ENCODE assay signal across 8 cellular contexts in genomic region chr20:35145141-35145564, GRCh38. TPM values are rescaled to one million over a fixed set of nuclear protein-coding genes. Genes with fewer than 3 reads are reported as not detected.
DNase-seq lines count a peak whose midpoint lies in the region; ATAC-seq and TF ChIP-seq lines count a peak whose summit lies in the region.

No MANE protein-coding gene starts in this region.

- peak; percentile 52 for ATAC-seq in stimulated activated effector memory CD8-positive, alpha-beta T cell treated with anti-CD3 and anti-CD28 coated beads, Interleukin-12 subunit alpha, Interleukin-12 subunit beta, amount 100 ng/mL, for 72 hours
- ATAC-seq in GM21619 (IDR thresholded peaks at IDR 0.05; ENCODE audit: unreplicated experiment) = no peak

- H3K4me1 Mint-ChIP-seq in stimulated activated effector memory CD8-positive, alpha-beta T cell treated with anti-CD3 and anti-CD28 coated beads, Interleukin-12 subunit alpha, Interleukin-12 subunit beta, amount 100 ng/mL, for 72 hours = peaks cover 37% of the 10 kb centered on the region

- H3K36me3 Mint-ChIP-seq in stimulated activated effector memory CD8-positive, alpha-beta T cell treated with anti-CD3 and anti-CD28 coated beads, Interleukin-12 subunit alpha, Interleukin-12 subunit beta, amount 100 ng/mL, for 72 hours = peaks cover 64% of the 10 kb centered on the region

- in situ Hi-C loops in Caki2 (cut with HindIII; ENCODE audit: low pct_unique_long_range_greater_than_20kb, low sequenced_read_pairs) = no loop called here

- no peaks in the 10 kb centered on the region for H3K9me3 ChIP-seq in ascending aorta

- TF ChIP-seq CTCF in ascending aorta (IDR thresholded peaks at IDR 0.05) = peak; percentile 16 to 68 (median 40)

- no peaks in the 10 kb centered on the region for H3K9me3 Mint-ChIP-seq in stimulated activated effector memory CD8-positive, alpha-beta T cell treated with anti-CD3 and anti-CD28 coated beads, Interleukin-12 subunit alpha, Interleukin-12 subunit beta, amount 100 ng/mL, for 72 hours

- H3K4me1 ChIP-seq in ascending aorta = peaks cover 0 to 12% of the 10 kb centered on the region in 2 donors

- no peaks in the 10 kb centered on the region for H3K27me3 ChIP-seq in ascending aorta

- H3K4me3 ChIP-seq in ascending aorta = no peak overlapping the region

- peak; percentile 53 for DNase-seq in Caki2 (ENCODE audit: low read depth)
- peak; percentile 66 for DNase-seq in HCEC 1CT
- peak; percentile 60 to 85 for DNase-seq in NCI-H526 (lab: John Stamatoyannopoulos, UW)
- DNase-seq in ascending aorta (ENCODE audit: low spot score in 2 of 2) = no peak
- peak; percentile 29 for DNase-seq in hepatic stellate cell (ENCODE audit: low spot score)
- DNase-seq in stimulated activated effector memory CD8-positive, alpha-beta T cell treated with anti-CD3 and anti-CD28 coated beads, Interleukin-12 subunit alpha, Interleukin-12 subunit beta, amount 100 ng/mL, for 72 hours (ENCODE audit: low spot score in 2 of 2) = no peak
- no peak for DNase-seq in stimulated activated CD8-positive, alpha-beta memory T cell treated with anti-CD3 and anti-CD28 coated beads, Interleukin-4, amount 100 ng/mL, for 48 hours

- intact Hi-C loops in ascending aorta (cut with DNase I) = loop anchor here (1.0 to 5.0 kb wide), 2 partner anchors 63 to 302 kb away; no protein-coding TSS in a partner anchor

- peak overlapping the region; percentile 92 for H3K4me3 Mint-ChIP-seq in stimulated activated effector memory CD8-positive, alpha-beta T cell treated with anti-CD3 and anti-CD28 coated beads, Interleukin-12 subunit alpha, Interleukin-12 subunit beta, amount 100 ng/mL, for 72 hours

- H3K27ac Mint-ChIP-seq in stimulated activated effector memory CD8-positive, alpha-beta T cell treated with anti-CD3 and anti-CD28 coated beads, Interleukin-12 subunit alpha, Interleukin-12 subunit beta, amount 100 ng/mL, for 72 hours = peak overlapping the region; percentile 57

- H3K27ac ChIP-seq in ascending aorta = peak overlapping the region in 1 of 2 donors; percentile 36

- H3K36me3 ChIP-seq in ascending aorta = peaks cover 21 to 37% of the 10 kb centered on the region in 2 donors

RNA-seq across cellular contexts. Expression of gene EDEM2, which starts 2.0 kb away (rescaled TPM):
- total RNA-seq in Caki2 (2014; rRNA removed; shearing (Covaris generic); ENCODE audit: low replicate concordance) = 27.4 and 43.7 TPM in 2 replicates
- 20.3 TPM for total RNA-seq in ascending aorta

RNA-seq across cellular contexts. Expression of gene PROCR, which starts 26.7 kb away (rescaled TPM):
- total RNA-seq in Caki2 (2014; rRNA removed; shearing (Covaris generic); ENCODE audit: low replicate concordance) = 30.9 and 56.1 TPM in 2 replicates
- total RNA-seq in ascending aorta = 241 TPM

RNA-seq across cellular contexts. Expression of gene TRPC4AP, which starts 52.5 kb away (rescaled TPM):
- 54.4 and 56.9 TPM in 2 replicates for total RNA-seq in Caki2 (2014; rRNA removed; shearing (Covaris generic); ENCODE audit: low replicate concordance)
- 54.1 TPM for total RNA-seq in ascending aorta

Comparison
In these comparisons a context has a peak if more than half of its experiments do, and no peak if none do; other contexts are left out.
1. DNase-seq: peak in Caki2 (single experiment), HCEC 1CT (single experiment), NCI-H526 (2 of 2) and hepatic stellate cell (single experiment); none in ascending aorta (0 of 2), stimulated activated effector memory CD8-positive, alpha-beta T cell treated with anti-CD3 and anti-CD28 coated beads, Interleukin-12 subunit alpha, Interleukin-12 subunit beta, amount 100 ng/mL, for 72 hours (0 of 2) and stimulated activated CD8-positive, alpha-beta memory T cell treated with anti-CD3 and anti-CD28 coated beads, Interleukin-4, amount 100 ng/mL, for 48 hours (single experiment).